Comparison of ENCODE assay signal across 11 cellular contexts in genomic region chr14:69261761-69262331, GRCh38. TPM values are rescaled to one million over a fixed set of nuclear protein-coding genes. Genes with fewer than 3 reads are reported as not detected.
DNase-seq lines count a peak whose midpoint lies in the region; ATAC-seq, FAIRE-seq and TF ChIP-seq lines count a peak whose summit lies in the region.
"Had no signal": no experiment of that assay in that cellular context is flagged by ENCODE, and none has a peak within 500 bp of the region (broad histone marks: within the 10 kb centered on the region; RNA-seq: fewer than 3 reads in every experiment).

No MANE protein-coding gene starts in this region.

- no peak overlapping the region for H3K9ac ChIP-seq in astrocyte (ENCODE audit: low read length)
- H3K9ac ChIP-seq: BLaER1 had no signal

- no peak overlapping the region for H3K27ac Mint-ChIP-seq in activated T-cell treated with anti-CD3 and anti-CD28 coated beads, Interleukin-2, amount 50 U/mL, for 24 hours
- no peak overlapping the region for H3K27ac Mint-ChIP-seq in astrocyte (ENCODE audit: unreplicated experiment)

- H3K4me1 ChIP-seq in astrocyte (ENCODE audit: insufficient read depth, low read length) (peaks cover 24% of the 10 kb centered on the region), tibial artery (peaks cover 0 to 57% (median 40%) of the 10 kb centered on the region in 4 donors)
- H3K4me1 ChIP-seq: prostate gland had no signal

- H3K4me1 Mint-ChIP-seq in activated T-cell treated with anti-CD3 and anti-CD28 coated beads, Interleukin-2, amount 50 U/mL, for 24 hours (ENCODE audit: low read depth) = peaks cover 8% of the 10 kb centered on the region
- peaks cover 2% of the 10 kb centered on the region for H3K4me1 Mint-ChIP-seq in astrocyte (ENCODE audit: low read depth, unreplicated experiment)

- H2AFZ ChIP-seq in astrocyte (ENCODE audit: low read depth, low read length) = no peak overlapping the region

- H3K4me3 ChIP-seq in astrocyte (ENCODE audit: insufficient read depth, low read depth, low read length) (no peak overlapping the region), tibial artery (peak overlapping the region; percentile 59 to 67)

- no peaks in the 10 kb centered on the region for H3K36me3 Mint-ChIP-seq in activated T-cell treated with anti-CD3 and anti-CD28 coated beads, Interleukin-2, amount 50 U/mL, for 24 hours (ENCODE audit: low read depth)
- H3K36me3 Mint-ChIP-seq in astrocyte (ENCODE audit: low read depth, unreplicated experiment) = no peaks in the 10 kb centered on the region

- H3K36me3 ChIP-seq in astrocyte (ENCODE audit: insufficient read depth, low read length) (no peaks in the 10 kb centered on the region), tibial artery (no peaks in the 10 kb centered on the region)
- H3K36me3 ChIP-seq: BLaER1, prostate gland had no signal

- DNase-seq in activated T-cell treated with anti-CD3 and anti-CD28 coated beads, Interleukin-2, amount 50 U/mL, for 24 hours = no peak
- DNase-seq in activated T-cell treated with anti-CD3 and anti-CD28 coated beads for 4 hours (no peak), astrocyte (ENCODE audit: low read depth) (no peak), left lobe of liver (ENCODE audit: low spot score) (peak; percentile 81), tibial artery (peak in 1 of 2 donors; percentile 65), mucosa of gallbladder (ENCODE audit: low spot score) (no peak), hypothalamus (lab: John Stamatoyannopoulos, UW) (no peak), NCI-H2107 treated with DMSO at 0.1 percent for 48 hours (lab: John Stamatoyannopoulos, UW; ENCODE audit: unreplicated experiment) (no peak)
- DNase-seq: NCI-H510A had no signal

- no peak overlapping the region for H3K4me2 ChIP-seq in astrocyte (ENCODE audit: low read length)

- no peak for FAIRE-seq in astrocyte (lab: Jason Lieb, UNC)

- no peaks in the 10 kb centered on the region for H3K79me2 ChIP-seq in astrocyte (ENCODE audit: insufficient read depth, low read length)

- H3K4me3 Mint-ChIP-seq in activated T-cell treated with anti-CD3 and anti-CD28 coated beads, Interleukin-2, amount 50 U/mL, for 24 hours = peak overlapping the region; percentile 64
- peak overlapping the region; percentile 76 for H3K4me3 Mint-ChIP-seq in astrocyte (ENCODE audit: unreplicated experiment)

- no peaks in the 10 kb centered on the region for H3K9me3 Mint-ChIP-seq in activated T-cell treated with anti-CD3 and anti-CD28 coated beads, Interleukin-2, amount 50 U/mL, for 24 hours
- no peaks in the 10 kb centered on the region for H3K9me3 Mint-ChIP-seq in astrocyte (ENCODE audit: unreplicated experiment)

- peaks cover 10% of the 10 kb centered on the region for H4K20me1 ChIP-seq in astrocyte (ENCODE audit: insufficient read depth, low read length)
- H4K20me1 ChIP-seq: BLaER1 had no signal

- H3K27me3 ChIP-seq in astrocyte (ENCODE audit: insufficient read depth, low read length) (peaks cover 18% of the 10 kb centered on the region), tibial artery (no peaks in the 10 kb centered on the region)

- peak; percentile 85 for ATAC-seq in left lobe of liver

- peaks cover 69% of the 10 kb centered on the region for H3K27me3 Mint-ChIP-seq in activated T-cell treated with anti-CD3 and anti-CD28 coated beads, Interleukin-2, amount 50 U/mL, for 24 hours
- H3K27me3 Mint-ChIP-seq in astrocyte (ENCODE audit: low read depth, unreplicated experiment) = peaks cover 36% of the 10 kb centered on the region

- no peaks in the 10 kb centered on the region for H3K9me3 ChIP-seq in astrocyte (ENCODE audit: insufficient read depth, low read depth, low read length)
- no peaks in the 10 kb centered on the region for H3K9me3 ChIP-seq in tibial artery
- H3K9me3 ChIP-seq: prostate gland had no signal

- no peak overlapping the region for H3K27ac ChIP-seq in astrocyte (ENCODE audit: low read depth, low read length)
- H3K27ac ChIP-seq in tibial artery = peak overlapping the region; percentile 53 to 79
- H3K27ac ChIP-seq: BLaER1, prostate gland had no signal

- intact Hi-C loops in tibial artery (cut with DNase I; ENCODE audit: low total_unique reads) = loop anchor here (5.0 kb wide), 1 partner anchor 95 kb away; no protein-coding TSS in a partner anchor

- TF ChIP-seq CTCF in astrocyte (IDR thresholded peaks at IDR 0.05; ENCODE audit: insufficient read depth, low read depth, low read length) = no peak
- TF ChIP-seq CTCF in tibial artery (IDR thresholded peaks at IDR 0.05) = no peak

RNA-seq across cellular contexts. Expression of gene GALNT16, which starts 1.9 kb away (rescaled TPM):
- total RNA-seq in astrocyte (6.2 and 6.3 TPM in 2 replicates), left lobe of liver (1.1 TPM), mucosa of gallbladder (4.1 TPM)
